ENCODE assay signal across 8 cellular contexts in the genomic region with DNA sequence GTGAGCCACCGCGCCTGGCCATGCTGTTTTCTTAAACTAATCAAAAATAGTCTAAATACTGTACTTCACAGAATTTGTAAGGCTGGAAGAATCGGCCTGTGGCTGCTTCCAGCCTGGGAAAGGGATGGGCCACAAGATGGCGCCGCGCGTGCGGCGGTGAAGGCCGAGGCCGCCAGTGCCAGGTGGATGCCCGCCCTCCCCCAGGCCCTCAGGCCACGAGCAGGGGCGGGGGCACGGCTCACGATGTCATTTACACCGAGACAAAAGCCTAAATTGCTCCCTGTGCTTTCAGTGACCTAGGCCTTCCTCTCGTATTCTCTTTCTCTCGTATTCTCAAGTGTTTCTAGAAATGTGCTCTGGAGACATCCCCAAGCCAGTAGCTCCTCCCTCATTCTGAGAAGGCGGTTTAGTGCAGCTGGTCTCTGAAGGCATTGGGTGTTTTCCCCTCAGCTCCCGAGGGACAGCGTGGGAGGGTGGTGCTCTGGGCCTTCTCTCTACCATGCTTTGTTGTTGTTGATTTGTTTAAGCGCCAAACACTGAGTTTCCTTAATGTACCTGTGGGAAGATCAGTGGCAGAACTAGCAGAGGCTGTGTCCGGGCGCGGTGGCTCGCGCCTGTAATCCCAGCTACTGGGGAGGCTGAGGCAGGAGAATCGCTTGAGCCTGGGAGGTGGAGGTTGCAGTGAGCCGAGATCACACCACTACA.
DNase-seq lines count a peak whose midpoint lies in the region; ATAC-seq and TF ChIP-seq lines count a peak whose summit lies in the region.

No MANE protein-coding gene starts in this region.

- H3K9me3 ChIP-seq in IMR-90 (ENCODE audit: control insufficient read depth, insufficient read depth, low read length), result no peaks in the 10 kb centered on the region
- H3K9me3 ChIP-seq in PC-9 (ENCODE audit: insufficient read depth, low read depth), result no peaks in the 10 kb centered on the region
- no peaks in the 10 kb centered on the region for H3K9me3 ChIP-seq in neural cell (ENCODE audit: low read length)

- H3K9me1 ChIP-seq in IMR-90 (ENCODE audit: insufficient read depth, low read length), result no peaks in the 10 kb centered on the region

- H3K36me3 Mint-ChIP-seq in activated T-helper 17 cell treated with anti-CD3 and anti-CD28 coated beads, Interleukin-2, amount 50 U/mL, for 72 hours (ENCODE audit: low read depth), result no peaks in the 10 kb centered on the region

- H2BK15ac ChIP-seq in IMR-90 (ENCODE audit: low read depth, low read length), result no peak overlapping the region

- H2AK5ac ChIP-seq in IMR-90 (ENCODE audit: low read depth, low read length), result no peak overlapping the region

- H3K27ac ChIP-seq in IMR-90 (ENCODE audit: insufficient read depth, low read length) (no peak overlapping the region), PC-9 (peak overlapping the region; percentile 68), neural cell (ENCODE audit: low read length) (no peak overlapping the region)

- H2AFZ ChIP-seq in IMR-90 (replicated peaks; ENCODE audit: low read length, poor library complexity) (peak overlapping the region; percentile 98), PC-9 (no peak overlapping the region), neural cell (ENCODE audit: low read depth, low read length) (peak overlapping the region; percentile 45)

- H3K56ac ChIP-seq in IMR-90 (ENCODE audit: extremely low read depth, insufficient read depth, low read length), result no peak overlapping the region

- peak overlapping the region; percentile 66 for H3K4me3 Mint-ChIP-seq in activated T-helper 17 cell treated with anti-CD3 and anti-CD28 coated beads, Interleukin-2, amount 50 U/mL, for 72 hours
- peak overlapping the region; percentile 60 to 78 for H3K4me3 Mint-ChIP-seq in stimulated activated naive CD8-positive, alpha-beta T cell treated with anti-CD3 and anti-CD28 coated beads, Interleukin-15, amount 100 ng/mL, for 72 hours

- POLR2A ChIA-PET in IMR-90 (lab: Charles Lee; ENCODE audit: unreplicated experiment), result no interaction called here
- POLR2A ChIA-PET in PC-9 (lab: Charles Lee; ENCODE audit: unreplicated experiment), result interaction anchor here (1.0 kb wide), 1 partner anchor 392 kb away, joined by 7 read pairs; no protein-coding TSS in a partner anchor

- no peak overlapping the region for H3K23ac ChIP-seq in IMR-90 (ENCODE audit: low read depth, low read length)

- peak overlapping the region; percentile 80 for H3K27ac Mint-ChIP-seq in activated T-helper 17 cell treated with anti-CD3 and anti-CD28 coated beads, Interleukin-2, amount 50 U/mL, for 72 hours
- H3K27ac Mint-ChIP-seq in stimulated activated naive CD8-positive, alpha-beta T cell treated with anti-CD3 and anti-CD28 coated beads, Interleukin-15, amount 100 ng/mL, for 72 hours, result peak overlapping the region; percentile 95 to 97

- in situ Hi-C loops in IMR-90 (cut with MboI; ENCODE audit: low sequenced_read_pairs), result loop anchor here (5.0 to 25.0 kb wide), 4 partner anchors 80 to 798 kb away; a partner anchor contains a TSS

- DNase-seq in DMS79 (lab: John Stamatoyannopoulos, UW), result peak; percentile 71
- peak; percentile 69 for DNase-seq in IMR-90
- DNase-seq in PC-9, result peak; percentile 73 to 86
- DNase-seq in fibroblast of pulmonary artery (ENCODE audit: low read depth), result peak; percentile 77
- DNase-seq in stimulated activated naive CD8-positive, alpha-beta T cell treated with anti-CD3 and anti-CD28 coated beads, Interleukin-15, amount 100 ng/mL, for 72 hours, result peak; percentile 64 to 84

- ATAC-seq in GM21576 (IDR thresholded peaks at IDR 0.05; ENCODE audit: unreplicated experiment) (peak; percentile 77), IMR-90 (ENCODE audit: low read depth) (peak; percentile 99)
- ATAC-seq in activated T-helper 17 cell treated with anti-CD3 and anti-CD28 coated beads, Interleukin-2, amount 50 U/mL, for 72 hours (replicated peaks), result peak; percentile 92
- ATAC-seq in stimulated activated naive CD8-positive, alpha-beta T cell treated with anti-CD3 and anti-CD28 coated beads, Interleukin-15, amount 100 ng/mL, for 72 hours, result peak; percentile 92

- H2AK9ac ChIP-seq in IMR-90 (replicated peaks; ENCODE audit: low read depth, low read length, poor library complexity), result peak overlapping the region; percentile 71

- H3K79me2 ChIP-seq in PC-9 (ENCODE audit: low read depth) (no peaks in the 10 kb centered on the region), neural cell (replicated peaks; ENCODE audit: insufficient read depth, low read length) (no peaks in the 10 kb centered on the region)

- BruUV-seq in IMR-90 (replicated peaks; lab: Mats Ljungman, UMichigan) (no TSS peak), PC-9 (replicated peaks; lab: Mats Ljungman, UMichigan) (no TSS peak)

- peak overlapping the region; percentile 96 for H2BK120ac ChIP-seq in IMR-90 (ENCODE audit: low read depth, low read length)

- H3K9ac ChIP-seq in IMR-90 (ENCODE audit: low read depth, low read length) (0 out of 2 replicates have a peak overlapping the region, but pooled peaks have one; percentile 19), neural cell (ENCODE audit: low read length) (peak overlapping the region; percentile 36)

- dilution Hi-C loops in IMR-90 (cut with HindIII; ENCODE audit: low sequenced_read_pairs, unreplicated experiment), result no loop called here

- H3K27me3 Mint-ChIP-seq in activated T-helper 17 cell treated with anti-CD3 and anti-CD28 coated beads, Interleukin-2, amount 50 U/mL, for 72 hours, result no peaks in the 10 kb centered on the region
- no peaks in the 10 kb centered on the region for H3K27me3 Mint-ChIP-seq in stimulated activated naive CD8-positive, alpha-beta T cell treated with anti-CD3 and anti-CD28 coated beads, Interleukin-15, amount 100 ng/mL, for 72 hours

- H4K20me1 ChIP-seq in IMR-90 (ENCODE audit: insufficient read depth, low read length) (no peaks in the 10 kb centered on the region), PC-9 (ENCODE audit: insufficient read depth) (no peaks in the 10 kb centered on the region), neural cell (ENCODE audit: insufficient read depth) (no peaks in the 10 kb centered on the region)

- H3K9me2 ChIP-seq in PC-9 (ENCODE audit: insufficient read depth) (no peaks in the 10 kb centered on the region), neural cell (ENCODE audit: insufficient read depth, low read length) (no peaks in the 10 kb centered on the region)

- peak; percentile 61; the same call in 1 of the 2 replicates for TF ChIP-seq POLR2A in IMR-90 (IDR thresholded peaks at IDR 0.05; ENCODE audit: low read depth, low read length)

- H3K4me3 ChIP-seq in IMR-90 (ENCODE audit: insufficient read depth, low read depth, low read length) (peak overlapping the region; percentile 48), PC-9 (peak overlapping the region; percentile 31; the same call in 1 of the 2 replicates), fibroblast of pulmonary artery (replicated peaks; ENCODE audit: low read depth, low read length) (peak overlapping the region; percentile 38), neural cell (ENCODE audit: low read length) (peak overlapping the region; percentile 56)

- peaks cover 9% of the 10 kb centered on the region for H3K4me1 Mint-ChIP-seq in activated T-helper 17 cell treated with anti-CD3 and anti-CD28 coated beads, Interleukin-2, amount 50 U/mL, for 72 hours
- peaks cover 31% of the 10 kb centered on the region for H3K4me1 Mint-ChIP-seq in stimulated activated naive CD8-positive, alpha-beta T cell treated with anti-CD3 and anti-CD28 coated beads, Interleukin-15, amount 100 ng/mL, for 72 hours

- CTCF ChIA-PET in IMR-90 (lab: Yijun Ruan, JAX), result interaction anchor here (0.6 to 1.6 kb wide), 13 partner anchors 12 to 810 kb away, joined by 3 to 12 read pairs (median 4); no protein-coding TSS in a partner anchor
- CTCF ChIA-PET in PC-9 (lab: Charles Lee), result interaction anchor here (0.6 to 1.1 kb wide), 6 partner anchors 13 to 443 kb away, joined by 4 to 20 read pairs (median 5); no protein-coding TSS in a partner anchor

- no CpG with 5 or more reads among the region's 30 CpGs for WGBS in IMR-90 (ENCODE audit: extremely low coverage in 2 of 2, insufficient read length in 1 of 2), 2 experiments

- peak overlapping the region; percentile 66 for H4K91ac ChIP-seq in IMR-90 (ENCODE audit: insufficient read depth, low read depth, low read length)

- peaks cover 10% of the 10 kb centered on the region; the same call in 1 of the 2 replicates for H3F3A ChIP-seq in PC-9 (ENCODE audit: insufficient read depth, low read depth)
- no peaks in the 10 kb centered on the region for H3F3A ChIP-seq in neural cell (ENCODE audit: insufficient read depth, low read length, poor library complexity, severe bottlenecking)

- H3K9me3 Mint-ChIP-seq in activated T-helper 17 cell treated with anti-CD3 and anti-CD28 coated beads, Interleukin-2, amount 50 U/mL, for 72 hours, result no peaks in the 10 kb centered on the region
- H3K9me3 Mint-ChIP-seq in stimulated activated naive CD8-positive, alpha-beta T cell treated with anti-CD3 and anti-CD28 coated beads, Interleukin-15, amount 100 ng/mL, for 72 hours, result no peaks in the 10 kb centered on the region

- peak overlapping the region; percentile 58 for H3K4ac ChIP-seq in IMR-90 (ENCODE audit: low read depth, low read length)

- intact Hi-C loops in IMR-90 (cut with micrococcal nuclease) (loop anchor here (1.0 to 5.0 kb wide), 8 partner anchors 85 to 835 kb away; a partner anchor contains a TSS), PC-9 (cut with micrococcal nuclease; ENCODE audit: unreplicated experiment) (loop anchor here (1.0 to 5.0 kb wide), 7 partner anchors 85 to 810 kb away; a partner anchor contains a TSS)

- peak overlapping the region; percentile 94 for H2BK20ac ChIP-seq in IMR-90 (ENCODE audit: low read depth, low read length)

- H4K8ac ChIP-seq in IMR-90 (ENCODE audit: low read depth in 2 of 2, low read length in 2 of 2), result peak overlapping the region in 1 of 2 experiments; percentile 89; a peak in 2 of 4 replicates

- TF ChIP-seq RAD21 in IMR-90 (IDR thresholded peaks at IDR 0.05; ENCODE audit: low read length) (peak; percentile 98), neural cell (conservative IDR thresholded peaks at IDR 0.05) (peak; percentile 97)

- TF ChIP-seq CTCF in IMR-90 (conservative IDR thresholded peaks at IDR 0.05; ENCODE audit: low read depth, low read length) (peak; percentile 94), PC-9 (conservative IDR thresholded peaks at IDR 0.05) (peak; percentile 81), fibroblast of pulmonary artery (IDR thresholded peaks at IDR 0.05; ENCODE audit: low read length, missing control alignments) (peak; percentile 66), neural cell (IDR thresholded peaks at IDR 0.05; ENCODE audit: poor library complexity, severe bottlenecking) (peak; percentile 96)

- H3K27me3 ChIP-seq in IMR-90 (ENCODE audit: control insufficient read depth, insufficient read depth, low read length) (no peaks in the 10 kb centered on the region), PC-9 (ENCODE audit: insufficient read depth, low read depth) (no peaks in the 10 kb centered on the region), neural cell (ENCODE audit: insufficient read depth, low read depth, low read length) (no peaks in the 10 kb centered on the region)

- H4K5ac ChIP-seq in IMR-90 (ENCODE audit: low read depth, low read length), result no peak overlapping the region

- H3K36me3 ChIP-seq in IMR-90 (ENCODE audit: control insufficient read depth, insufficient read depth, low read length), result no peaks in the 10 kb centered on the region
- no peaks in the 10 kb centered on the region for H3K36me3 ChIP-seq in PC-9 (ENCODE audit: low read depth)
- no peaks in the 10 kb centered on the region for H3K36me3 ChIP-seq in neural cell (ENCODE audit: insufficient read depth, low read length)

- H3K4me1 ChIP-seq in IMR-90 (ENCODE audit: control insufficient read depth, insufficient read depth, low read length) (no peaks in the 10 kb centered on the region), PC-9 (replicated peaks; ENCODE audit: insufficient read depth) (peaks cover 30% of the 10 kb centered on the region)

- H3K79me1 ChIP-seq in IMR-90 (ENCODE audit: low read depth in 1 of 2, low read length in 2 of 2), result no peaks in the 10 kb centered on the region

- H2BK5ac ChIP-seq in IMR-90 (ENCODE audit: low read depth, low read length, poor library complexity, severe bottlenecking), result no peak overlapping the region

- TF ChIP-seq EP300 in neural cell (conservative IDR thresholded peaks at IDR 0.05; ENCODE audit: poor library complexity, severe bottlenecking), result peak; percentile 8

- H3K4me2 ChIP-seq in IMR-90 (ENCODE audit: low read depth, low read length) (peak overlapping the region; percentile 81), PC-9 (peak overlapping the region; percentile 72), neural cell (ENCODE audit: low read length) (no peak overlapping the region)

- H3K14ac ChIP-seq in IMR-90 (replicated peaks; ENCODE audit: low read depth, low read length), result no peak overlapping the region; the same call in 1 of the 2 replicates

- peak overlapping the region; percentile 49; the same call in 1 of the 2 replicates for H3K18ac ChIP-seq in IMR-90 (ENCODE audit: low read depth, low read length)
